ENCODE assay signal across 8 cellular contexts in the genomic region with DNA sequence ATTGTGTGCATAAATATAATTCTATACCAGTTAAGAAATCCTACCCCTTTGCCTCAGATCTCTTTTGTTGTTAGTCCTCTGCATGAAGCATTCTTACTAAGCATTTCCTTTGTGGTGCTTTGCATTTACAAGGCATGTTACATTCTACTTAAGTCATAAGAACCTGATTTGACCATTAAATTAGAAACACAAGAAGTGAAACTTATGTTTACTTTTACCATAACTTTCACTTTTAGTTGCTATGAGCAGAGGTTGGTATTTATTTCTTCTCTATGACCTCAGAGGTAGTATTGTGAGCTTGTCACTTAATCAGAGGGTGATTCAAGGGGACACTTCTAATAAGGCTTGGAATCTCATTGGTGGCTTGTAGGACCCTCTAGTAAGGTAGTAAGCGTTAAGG. TPM values are rescaled to one million over a fixed set of nuclear protein-coding genes. Genes with fewer than 3 reads are reported as not detected.
DNase-seq lines count a peak whose midpoint lies in the region; ATAC-seq and TF ChIP-seq lines count a peak whose summit lies in the region.

No MANE protein-coding gene starts in this region.

- no peaks in the 10 kb centered on the region for H3K27me3 ChIP-seq in SK-N-SH (ENCODE audit: insufficient read depth)
- no peaks in the 10 kb centered on the region for H3K27me3 ChIP-seq in lower lobe of right lung (ENCODE audit: low read depth)

- H3K4me3 Mint-ChIP-seq in activated naive CD4-positive, alpha-beta T cell treated with anti-CD3 and anti-CD28 coated beads, Interleukin-2, amount 50 U/mL, for 24 hours = peak overlapping the region; percentile 52

- peaks cover 5 to 32% of the 10 kb centered on the region in 2 experiments; a peak in 3 of 4 replicates for H3K4me1 ChIP-seq in SK-N-SH (ENCODE audit: control insufficient read depth in 1 of 2, insufficient read depth in 2 of 2, low read depth in 1 of 2, low read length in 1 of 2)
- peaks cover 50% of the 10 kb centered on the region for H3K4me1 ChIP-seq in lower lobe of right lung

- H3K9me3 Mint-ChIP-seq in activated naive CD4-positive, alpha-beta T cell treated with anti-CD3 and anti-CD28 coated beads, Interleukin-2, amount 50 U/mL, for 24 hours = no peaks in the 10 kb centered on the region

- no peaks in the 10 kb centered on the region for H3K9me2 ChIP-seq in SK-N-SH

- no peak overlapping the region for H2AFZ ChIP-seq in SK-N-SH (ENCODE audit: low read depth)

- no peak overlapping the region for H3K9ac ChIP-seq in SK-N-SH

- peaks cover 98% of the 10 kb centered on the region for H3K79me2 ChIP-seq in SK-N-SH (ENCODE audit: insufficient read depth)

- H3K4me3 ChIP-seq in SK-N-SH (ENCODE audit: low read depth in 2 of 2, low read length in 1 of 2) = no peak overlapping the region
- H3K4me3 ChIP-seq in lower lobe of right lung = no peak overlapping the region

- H3K9me3 ChIP-seq in SK-N-SH (no peaks in the 10 kb centered on the region), lower lobe of right lung (no peaks in the 10 kb centered on the region)

- no peaks in the 10 kb centered on the region for H3K36me3 Mint-ChIP-seq in activated naive CD4-positive, alpha-beta T cell treated with anti-CD3 and anti-CD28 coated beads, Interleukin-2, amount 50 U/mL, for 24 hours

- no peaks in the 10 kb centered on the region for H3F3A ChIP-seq in SK-N-SH (replicated peaks; ENCODE audit: insufficient read depth)

- TF ChIP-seq EP300 in SK-N-SH (IDR thresholded peaks at IDR 0.05; ENCODE audit: borderline replicate concordance in 1 of 2, low read depth in 1 of 2, low read length in 1 of 2) = no peak

- H3K36me3 ChIP-seq in SK-N-SH (replicated peaks in 1 of 2; ENCODE audit: control insufficient read depth in 1 of 2, insufficient read depth in 2 of 2, low read length in 1 of 2) (no peaks in the 10 kb centered on the region), lower lobe of right lung (no peaks in the 10 kb centered on the region)

- CTCF ChIA-PET in SK-N-SH (lab: Yijun Ruan, JAX) = no interaction called here

- H3K4me1 Mint-ChIP-seq in activated naive CD4-positive, alpha-beta T cell treated with anti-CD3 and anti-CD28 coated beads, Interleukin-2, amount 50 U/mL, for 24 hours = peaks cover 87% of the 10 kb centered on the region

- peaks cover 8% of the 10 kb centered on the region for H4K20me1 ChIP-seq in SK-N-SH (ENCODE audit: insufficient read depth)

- no peaks in the 10 kb centered on the region for H3K27me3 Mint-ChIP-seq in activated naive CD4-positive, alpha-beta T cell treated with anti-CD3 and anti-CD28 coated beads, Interleukin-2, amount 50 U/mL, for 24 hours

- TF ChIP-seq CTCF in SK-N-SH (IDR thresholded peaks at IDR 0.05) = no peak
- TF ChIP-seq CTCF in lower lobe of right lung (IDR thresholded peaks at IDR 0.05) = no peak

- H3K27ac Mint-ChIP-seq in activated naive CD4-positive, alpha-beta T cell treated with anti-CD3 and anti-CD28 coated beads, Interleukin-2, amount 50 U/mL, for 24 hours = peak overlapping the region; percentile 6

- POLR2A ChIA-PET in SK-N-SH (lab: Yijun Ruan, JAX) = no interaction called here

- intact Hi-C loops in lower lobe of right lung (cut with DNase I) = no loop called here

- WGBS in SK-N-SH (ENCODE audit: low lambda C conversion rate) = 94% methylated on average over 1 of the region's 1 CpG

- no peak for DNase-seq in activated naive CD4-positive, alpha-beta T cell treated with anti-CD3 and anti-CD28 coated beads, Interleukin-2, amount 50 U/mL, for 16 hours
- no peak for DNase-seq in SK-N-SH
- no peak for DNase-seq in lower lobe of right lung
- DNase-seq in nucleus accumbens (lab: John Stamatoyannopoulos, UW) = no peak
- no peak for DNase-seq in DMS153 treated with DMSO at 0.1 percent for 48 hours (lab: John Stamatoyannopoulos, UW; ENCODE audit: unreplicated experiment)
- DNase-seq in HuH-7.5 (ENCODE audit: low spot score) = no peak

- H3K27ac ChIP-seq in SK-N-SH (ENCODE audit: low read depth in 2 of 2, low read length in 1 of 2) (peak overlapping the region; percentile 29 to 50; a peak in 2 of 4 replicates), lower lobe of right lung (peak overlapping the region; percentile 14)

- H3K4me2 ChIP-seq in SK-N-SH = 0 out of 2 replicates have a peak overlapping the region, but pooled peaks have one; percentile 9

- ATAC-seq in HG02885 (IDR thresholded peaks at IDR 0.05; ENCODE audit: poor library complexity, unreplicated experiment) = peak; percentile 81
- ATAC-seq in lower lobe of right lung = peak; percentile 60 to 75

- no peak for TF ChIP-seq RAD21 in SK-N-SH (IDR thresholded peaks at IDR 0.05; ENCODE audit: low read length)

TF ChIP-seq in SK-N-SH, 30 proteins besides CTCF, POLR2A, EP300 and RAD21:
- no peak for TF ChIP-seq TAF1 (IDR thresholded peaks at IDR 0.05; ENCODE audit: borderline replicate concordance, low read depth, low read length)

RNA-seq across cellular contexts. Expression of gene FAM20B, which starts 9.0 kb away (rescaled TPM):
- polyA plus RNA-seq in SK-N-SH (2012; rRNA removed) = 14.9 and 17.5 TPM in 2 replicates
- polyA plus RNA-seq in SK-N-SH (2012; cell fraction: cytosol; rRNA removed) = 19.2 and 20.8 TPM in 2 replicates
- polyA plus RNA-seq in SK-N-SH (2012; cell fraction: nucleus; rRNA removed) = 6.8 and 10.6 TPM in 2 replicates
- 38.2 TPM for total RNA-seq in lower lobe of right lung

RNA-seq across cellular contexts. Expression of gene TOR3A, which starts 47.1 kb away (rescaled TPM):
- 29.9 and 33.2 TPM in 2 replicates for polyA plus RNA-seq in SK-N-SH (2012; rRNA removed)
- 17.8 and 25.9 TPM in 2 replicates for polyA plus RNA-seq in SK-N-SH (2012; cell fraction: cytosol; rRNA removed)
- polyA plus RNA-seq in SK-N-SH (2012; cell fraction: nucleus; rRNA removed) = 23.3 and 29.7 TPM in 2 replicates
- total RNA-seq in lower lobe of right lung = 24.3 TPM
